Comparison of ENCODE assay signal across 9 cellular contexts in the genomic region with DNA sequence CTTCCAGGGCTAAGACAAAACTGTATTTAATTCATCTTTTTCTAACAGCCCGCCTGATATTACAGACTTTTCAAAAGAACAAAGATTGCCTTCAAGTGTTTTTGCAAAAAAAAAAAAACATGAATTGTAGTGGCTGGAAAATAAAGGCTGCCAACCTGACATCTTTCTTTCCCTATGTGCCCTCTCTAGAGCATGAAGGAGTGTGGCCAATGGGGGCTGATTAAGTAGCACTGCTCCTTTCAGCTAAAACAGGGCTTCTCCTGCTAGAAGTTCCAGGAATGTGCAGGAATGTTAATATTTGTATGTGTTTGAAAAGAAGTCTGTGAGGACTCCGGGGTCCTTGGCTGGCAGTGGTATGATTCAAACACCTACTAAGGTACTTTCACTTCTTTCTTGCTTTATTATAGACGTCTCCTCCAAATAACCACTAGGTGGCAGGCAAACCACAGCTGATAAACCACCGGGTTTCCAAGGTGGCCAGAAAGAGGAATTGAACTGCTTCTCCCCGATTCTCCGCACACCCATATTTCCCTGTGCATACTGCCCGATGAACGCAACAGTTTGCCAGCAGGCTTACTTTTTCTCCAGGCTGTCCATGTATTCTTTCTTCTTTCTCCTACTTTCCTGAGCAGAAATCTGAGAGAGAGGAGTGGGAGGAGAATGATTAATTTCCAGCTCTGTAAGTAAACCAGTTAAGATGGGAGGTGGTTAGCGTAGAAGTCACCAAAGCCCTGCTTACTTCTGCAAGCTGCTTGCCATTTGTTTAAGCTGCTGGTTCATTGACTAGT. TPM values are rescaled to one million over a fixed set of nuclear protein-coding genes. Genes with fewer than 3 reads are reported as not detected.
DNase-seq lines count a peak whose midpoint lies in the region; ATAC-seq, FAIRE-seq and TF ChIP-seq lines count a peak whose summit lies in the region.
"Had no signal": no experiment of that assay in that cellular context is flagged by ENCODE, and none has a peak within 500 bp of the region (broad histone marks: within the 10 kb centered on the region; RNA-seq: fewer than 3 reads in every experiment).

No MANE protein-coding gene starts in this region.

- H3K4me3 ChIP-seq in SU-DHL-6 (ENCODE audit: insufficient read depth, low read length, poor library complexity, severe bottlenecking), result no peak overlapping the region
- H3K4me3 ChIP-seq in small intestine (ENCODE audit: low read depth in 1 of 2, low read length in 2 of 2), result no peak overlapping the region
- H3K4me3 ChIP-seq: BLaER1 treated with 17β-estradiol and CSF1 and Interleukin-3, amounts not matched to agents 10 nM and 100 nM had no signal

- FAIRE-seq in small intestine (lab: Jason Lieb, UNC), result no peak

- H3K79me2 ChIP-seq in SU-DHL-6 (ENCODE audit: insufficient read depth, low read length), result no peaks in the 10 kb centered on the region

- peak; percentile 60 for ATAC-seq in HG02840 (IDR thresholded peaks at IDR 0.05; ENCODE audit: low FRiP score, unreplicated experiment)

- H4K20me1 ChIP-seq in SU-DHL-6 (ENCODE audit: low read depth, low read length), result no peaks in the 10 kb centered on the region
- H4K20me1 ChIP-seq: BLaER1 treated with 17β-estradiol and CSF1 and Interleukin-3, amounts not matched to agents 10 nM and 100 nM had no signal

- H3K27me3 ChIP-seq in SU-DHL-6 (ENCODE audit: low read length) (no peaks in the 10 kb centered on the region), small intestine (ENCODE audit: control insufficient read depth in 2 of 2, insufficient read depth in 2 of 2, low read length in 2 of 2) (no peaks in the 10 kb centered on the region)
- H3K27me3 ChIP-seq: BLaER1 treated with 17β-estradiol and CSF1 and Interleukin-3, amounts not matched to agents 10 nM and 100 nM had no signal

- 24 to 26% (median 25%) methylated on average over 9 of the region's 9 CpGs for WGBS in small intestine, 3 donors

- H3K27ac ChIP-seq in SU-DHL-6 (ENCODE audit: low read depth, low read length) (no peak overlapping the region), small intestine (ENCODE audit: low read depth in 1 of 2, low read length in 1 of 2) (no peak overlapping the region)
- H3K27ac ChIP-seq: BLaER1 treated with 17β-estradiol and CSF1 and Interleukin-3, amounts not matched to agents 10 nM and 100 nM had no signal

- no peaks in the 10 kb centered on the region for H3K4me1 ChIP-seq in small intestine (ENCODE audit: control insufficient read depth in 2 of 2, insufficient read depth in 1 of 2, low read depth in 1 of 2, low read length in 1 of 2)

- H3K9me3 ChIP-seq in SU-DHL-6 (ENCODE audit: insufficient read depth, low read length), result no peaks in the 10 kb centered on the region
- H3K9me3 ChIP-seq in small intestine (ENCODE audit: control insufficient read depth, low read depth), result no peaks in the 10 kb centered on the region

- H3F3A ChIP-seq in SU-DHL-6 (ENCODE audit: insufficient read depth), result no peaks in the 10 kb centered on the region

- no peak overlapping the region for H3K9ac ChIP-seq in SU-DHL-6 (ENCODE audit: low read length)

- no peak overlapping the region for H3K4me2 ChIP-seq in SU-DHL-6 (ENCODE audit: low read depth, low read length, poor library complexity, severe bottlenecking)

- no peaks in the 10 kb centered on the region for H3K36me3 ChIP-seq in SU-DHL-6 (ENCODE audit: low read length)
- H3K36me3 ChIP-seq in small intestine (ENCODE audit: control insufficient read depth in 2 of 2, insufficient read depth in 2 of 2, low read length in 2 of 2), result peaks cover 13 to 30% of the 10 kb centered on the region in 2 donors

- TF ChIP-seq CTCF in SU-DHL-6 (IDR thresholded peaks at IDR 0.05; ENCODE audit: insufficient read depth, low read length, poor library complexity, severe bottlenecking), result peak; percentile 31

- no peak overlapping the region for H2AFZ ChIP-seq in SU-DHL-6 (ENCODE audit: low read depth, low read length, severe bottlenecking)

- no peaks in the 10 kb centered on the region for H3K9me2 ChIP-seq in SU-DHL-6 (replicated peaks; ENCODE audit: insufficient read depth, low read length)

- DNase-seq in NCI-H524 (lab: John Stamatoyannopoulos, UW), result peak; percentile 23 to 68
- DNase-seq in NCI-H524 treated with DMSO at 0.1 percent for 48 hours (lab: John Stamatoyannopoulos, UW), result no peak
- peak; percentile 27 for DNase-seq in NCI-H1436 treated with DMSO at 0.1 percent for 48 hours (lab: John Stamatoyannopoulos, UW)
- DNase-seq in anterior cingulate cortex (lab: John Stamatoyannopoulos, UW), result peak in 46 of 58 donors; percentile 6 to 81 (median 44)
- peak; percentile 66 to 85 for DNase-seq in hippocampal formation (lab: John Stamatoyannopoulos, UW)
- peak; percentile 83 for DNase-seq in small intestine

RNA-seq across cellular contexts. Expression of a gene that starts 56.8 kb away (rescaled TPM):
- polyA plus RNA-seq in small intestine, result under 1 TPM in 1 of 3 donors, not detected in 2; 0.54 TPM
